ENCODE assay signal across 29 cellular contexts in the genomic region with DNA sequence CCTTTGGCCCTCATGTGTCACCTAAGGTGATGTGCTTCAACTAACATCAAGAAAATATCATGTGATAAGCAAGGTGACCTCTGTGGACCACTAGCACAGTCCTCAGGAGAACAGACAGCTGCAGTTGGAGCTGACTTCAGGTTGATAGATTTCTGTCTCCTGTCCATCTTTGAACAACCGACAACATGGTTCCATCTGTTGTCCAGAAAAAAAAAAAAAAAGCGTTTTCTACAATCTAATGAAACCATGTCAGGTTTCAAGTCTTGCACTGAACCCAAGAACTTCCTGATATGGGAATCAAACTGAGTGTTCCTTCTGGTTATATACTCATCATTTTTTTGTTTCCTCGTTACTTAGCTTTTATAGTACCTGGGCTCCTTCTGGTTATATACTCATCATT.
DNase-seq lines count a peak whose midpoint lies in the region; ATAC-seq and TF ChIP-seq lines count a peak whose summit lies in the region.
"Had no signal": no experiment of that assay in that cellular context is flagged by ENCODE, and none has a peak within 500 bp of the region (broad histone marks: within the 10 kb centered on the region; RNA-seq: fewer than 3 reads in every experiment).

No MANE protein-coding gene starts in this region.

- no peak for ATAC-seq in GM18519 (IDR thresholded peaks at IDR 0.05; ENCODE audit: low FRiP score, unreplicated experiment)
- ATAC-seq: activated naive CD4-positive, alpha-beta T cell treated with anti-CD3 and anti-CD28 coated beads, Interleukin-2, amount 50 U/mL, for 72 hours; lower lobe of right lung; natural killer cell treated with Interleukin-12 subunit alpha and Interleukin-12 subunit beta and Interleukin-15 and Interleukin-18, amount 100 ng/mL, for 72 hours had no signal

- no peaks in the 10 kb centered on the region for H3K36me3 Mint-ChIP-seq in MCF 10A (ENCODE audit: insufficient read depth, unreplicated experiment)
- H3K36me3 Mint-ChIP-seq: activated naive CD4-positive, alpha-beta T cell treated with anti-CD3 and anti-CD28 coated beads, Interleukin-2, amount 50 U/mL, for 72 hours; natural killer cell treated with Interleukin-12 subunit alpha and Interleukin-12 subunit beta and Interleukin-15 and Interleukin-18, amount 100 ng/mL, for 72 hours had no signal

- no peak for TF ChIP-seq CTCF in mammary epithelial cell (conservative IDR thresholded peaks at IDR 0.05 in 1 of 2, IDR thresholded peaks at IDR 0.05 in 1 of 2; ENCODE audit: extremely low read depth in 1 of 2, insufficient read depth in 1 of 2, low read depth in 1 of 2, low read length in 2 of 2)
- TF ChIP-seq CTCF in MCF 10A (IDR thresholded peaks at IDR 0.05; ENCODE audit: unreplicated experiment): no peak
- TF ChIP-seq CTCF in uterus (IDR thresholded peaks at IDR 0.05): no peak

- peaks cover 35% of the 10 kb centered on the region for H3K4me1 ChIP-seq in mammary epithelial cell (ENCODE audit: insufficient read depth, low read length)
- H3K4me1 ChIP-seq in uterus: peaks cover 0 to 18% of the 10 kb centered on the region in 2 donors

- no TSS peak for BruUV-seq in mammary epithelial cell (replicated peaks; lab: Mats Ljungman, UMichigan)
- no TSS peak for BruUV-seq in MCF 10A (replicated peaks; lab: Mats Ljungman, UMichigan)

- peaks cover 29% of the 10 kb centered on the region for H3K79me2 ChIP-seq in mammary epithelial cell (ENCODE audit: insufficient read depth, low read length)

- WGBS in mammary epithelial cell (ENCODE audit: low coverage, missing lambda C conversion rate): 88% methylated on average over 3 of the region's 3 CpGs

- TF ChIP-seq POLR2A in uterus (IDR thresholded peaks at IDR 0.05): no peak

- H3K4me3 Mint-ChIP-seq in MCF 10A (ENCODE audit: unreplicated experiment): no peak overlapping the region
- H3K4me3 Mint-ChIP-seq: CD4-positive, alpha-beta T cell; dendritic cell treated with granulocyte-macrophage colony-stimulating factor and Interleukin-4, amounts not matched to agents 40 ng/mL and 50 ng/mL, for 4 days; natural killer cell treated with Interleukin-12 subunit alpha and Interleukin-12 subunit beta and Interleukin-15 and Interleukin-18, amount 100 ng/mL, for 72 hours had no signal

- no peaks in the 10 kb centered on the region for H3K9me3 Mint-ChIP-seq in MCF 10A (ENCODE audit: unreplicated experiment)
- H3K9me3 Mint-ChIP-seq: activated naive CD4-positive, alpha-beta T cell treated with anti-CD3 and anti-CD28 coated beads, Interleukin-2, amount 50 U/mL, for 72 hours; CD4-positive, alpha-beta T cell; dendritic cell treated with granulocyte-macrophage colony-stimulating factor and Interleukin-4, amounts not matched to agents 40 ng/mL and 50 ng/mL, for 4 days; natural killer cell treated with Interleukin-12 subunit alpha and Interleukin-12 subunit beta and Interleukin-15 and Interleukin-18, amount 100 ng/mL, for 72 hours had no signal

- H3K9ac ChIP-seq in mammary epithelial cell (ENCODE audit: insufficient read depth, low read length): no peak overlapping the region

- peak overlapping the region; percentile 66 for H3K4me2 ChIP-seq in mammary epithelial cell (ENCODE audit: insufficient read depth, low read depth, low read length)

- H3K4me1 Mint-ChIP-seq in MCF 10A (ENCODE audit: insufficient read depth, unreplicated experiment): peaks cover 18% of the 10 kb centered on the region

- H3K27ac Mint-ChIP-seq in MCF 10A (ENCODE audit: low read depth, unreplicated experiment): no peak overlapping the region
- H3K27ac Mint-ChIP-seq: activated naive CD4-positive, alpha-beta T cell treated with anti-CD3 and anti-CD28 coated beads, Interleukin-2, amount 50 U/mL, for 72 hours; CD4-positive, alpha-beta T cell; dendritic cell treated with granulocyte-macrophage colony-stimulating factor and Interleukin-4, amounts not matched to agents 40 ng/mL and 50 ng/mL, for 4 days; natural killer cell treated with Interleukin-12 subunit alpha and Interleukin-12 subunit beta and Interleukin-15 and Interleukin-18, amount 100 ng/mL, for 72 hours had no signal

- no peaks in the 10 kb centered on the region for H3K9me3 ChIP-seq in mammary epithelial cell (replicated peaks; ENCODE audit: insufficient read depth, low read length)
- no peaks in the 10 kb centered on the region for H3K9me3 ChIP-seq in uterus
- H3K9me3 ChIP-seq: lower lobe of right lung, ovary, vagina had no signal

- no peaks in the 10 kb centered on the region for H4K20me1 ChIP-seq in mammary epithelial cell (ENCODE audit: insufficient read depth, low read length)

- in situ Hi-C loops in mammary epithelial cell (cut with MboI; ENCODE audit: low sequenced_read_pairs in 2 of 2): no loop called here

- POLR2A ChIA-PET in MCF 10A (lab: Yijun Ruan, JAX): interaction anchor here (1.3 to 1.8 kb wide), 5 partner anchors 12 to 17 kb away, joined by 3 to 8 read pairs (median 4); no protein-coding TSS in a partner anchor

- intact Hi-C loops in mammary epithelial cell (cut with micrococcal nuclease): loop anchor here (5.0 kb wide), 1 partner anchor 75 kb away; a partner anchor contains a TSS
- intact Hi-C loops in MCF 10A (cut with micrococcal nuclease): no loop called here
- intact Hi-C loops in uterus (cut with DNase I; ENCODE audit: low total_unique reads): no loop called here

- no peak overlapping the region for H3K4me3 ChIP-seq in mammary epithelial cell (replicated peaks in 1 of 3; ENCODE audit: insufficient read depth in 1 of 3, low read depth in 2 of 3, low read length in 3 of 3)
- H3K4me3 ChIP-seq in uterus: no peak overlapping the region
- H3K4me3 ChIP-seq: lower lobe of right lung, ovary, vagina had no signal

- dilution Hi-C loops in mammary epithelial cell (cut with HindIII; ENCODE audit: low sequenced_read_pairs): no loop called here

- no peaks in the 10 kb centered on the region for H3K36me3 ChIP-seq in mammary epithelial cell (ENCODE audit: insufficient read depth, low read length)
- H3K36me3 ChIP-seq in uterus: no peaks in the 10 kb centered on the region
- H3K36me3 ChIP-seq: lower lobe of right lung, ovary, vagina, WERI-Rb-1 had no signal

- DNase-seq in mammary epithelial cell: no peak
- no peak for DNase-seq in MCF 10A (ENCODE audit: unreplicated experiment)
- DNase-seq in astrocyte of the hippocampus (ENCODE audit: low read depth, low spot score): peak; percentile 3
- DNase-seq in myocyte (ENCODE audit: low read depth): peak; percentile 6
- DNase-seq in uterus: no peak
- no peak for DNase-seq in NAMALWA (ENCODE audit: low spot score)
- no peak for DNase-seq in NCI-H2081 (lab: John Stamatoyannopoulos, UW)
- DNase-seq: activated CD4-positive, alpha-beta T cell treated with anti-CD3 and anti-CD28 coated beads for 48 hours; AML-193; CD4-positive, alpha-beta T cell; H7; KG1; lower lobe of right lung; NCI-H1417 treated with DMSO at 0.1 percent for 48 hours; NCI-H2107; NCI-H345; NCI-H748 treated with DMSO at 0.1 percent for 48 hours; ovary; retina; SIG-M5; small intestine; stimulated activated CD4-positive, alpha-beta T cell treated with anti-CD3 and anti-CD28 coated beads, Interleukin-1b, Interleukin-23, amount 100 ng/mL, for 48 hours; stimulated activated naive CD4-positive, alpha-beta T cell treated with Interleukin-2 at 50 U/mL for 16 hours; WERI-Rb-1 had no signal

- H3K27ac ChIP-seq in mammary epithelial cell (ENCODE audit: insufficient read depth, low read depth, low read length): peak overlapping the region; percentile 50
- H3K27ac ChIP-seq in uterus: peak overlapping the region; percentile 42 to 56
- H3K27ac ChIP-seq: lower lobe of right lung, ovary, vagina, WERI-Rb-1 had no signal

- H2AFZ ChIP-seq in mammary epithelial cell (ENCODE audit: low read depth, low read length): no peak overlapping the region

- no peaks in the 10 kb centered on the region for H3K27me3 ChIP-seq in mammary epithelial cell (ENCODE audit: insufficient read depth, low read length)
- no peaks in the 10 kb centered on the region for H3K27me3 ChIP-seq in uterus
- H3K27me3 ChIP-seq: ovary, vagina had no signal

- H3K27me3 Mint-ChIP-seq in MCF 10A (ENCODE audit: insufficient read depth, unreplicated experiment): no peaks in the 10 kb centered on the region
- H3K27me3 Mint-ChIP-seq: dendritic cell treated with granulocyte-macrophage colony-stimulating factor and Interleukin-4, amounts not matched to agents 40 ng/mL and 50 ng/mL, for 4 days had no signal

- CTCF ChIA-PET in mammary epithelial cell (lab: Charles Lee; ENCODE audit: low non-redundant PET): interaction anchor here (0.6 kb wide), 1 partner anchor 89 kb away, joined by 3 read pairs; no protein-coding TSS in a partner anchor
- CTCF ChIA-PET in MCF 10A (lab: Yijun Ruan, JAX): interaction anchor here (0.6 to 1.7 kb wide), 5 partner anchors 11 to 1685 kb away, joined by 3 to 8 read pairs (median 3); no protein-coding TSS in a partner anchor

Comparison
In these comparisons a context has a peak if more than half of its experiments do, and no peak if none do; other contexts are left out.
1. DNase-seq: peak in astrocyte of the hippocampus (single experiment) and myocyte (single experiment); none in mammary epithelial cell (single experiment), MCF 10A (single experiment), uterus (0 of 2), NAMALWA (single experiment) and NCI-H2081 (0 of 2).